8 cellular contexts compared by ENCODE assay signal in the genomic region with DNA sequence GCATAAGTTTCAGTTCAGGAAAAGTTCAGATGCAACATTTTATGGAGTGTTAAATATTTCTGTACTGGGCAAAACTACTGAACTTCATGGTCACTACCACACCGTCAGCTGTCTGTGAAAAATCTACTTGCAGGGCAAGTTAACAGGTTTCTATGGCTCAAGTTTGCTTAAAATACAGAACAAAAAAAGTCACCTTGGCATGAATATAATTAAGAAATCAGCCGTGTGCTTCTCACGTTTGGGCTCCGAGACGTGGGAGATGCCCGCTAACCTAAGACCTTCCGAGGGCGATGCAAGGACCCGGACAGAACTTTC. TPM values are rescaled to one million over a fixed set of nuclear protein-coding genes. Genes with fewer than 3 reads are reported as not detected.
DNase-seq lines count a peak whose midpoint lies in the region; ATAC-seq and TF ChIP-seq lines count a peak whose summit lies in the region.

No MANE protein-coding gene starts in this region.

- TF ChIP-seq POLR2A in spleen (IDR thresholded peaks at IDR 0.05): no peak

- H3K27ac Mint-ChIP-seq in activated naive CD4-positive, alpha-beta T cell treated with anti-CD3 and anti-CD28 coated beads for 36 hours: peak overlapping the region; percentile 92
- peak overlapping the region; percentile 88 to 96 for H3K27ac Mint-ChIP-seq in T-cell

- WGBS in right cardiac atrium: under 1% methylated on average over 9 of the region's 9 CpGs
- WGBS in spleen, 5 donors: 0 to 2% (median 1%) methylated on average over 9 of the region's 9 CpGs

- H3K9me3 ChIP-seq in right cardiac atrium (ENCODE audit: control insufficient read depth, low read length) (no peaks in the 10 kb centered on the region), spleen (no peaks in the 10 kb centered on the region)

- H3K4me3 ChIP-seq in right cardiac atrium (ENCODE audit: low read length) (peak overlapping the region; percentile 62), spleen (peak overlapping the region; percentile 51 to 95 (median 78))

- peaks cover 3% of the 10 kb centered on the region for H3K4me1 ChIP-seq in right cardiac atrium (ENCODE audit: control insufficient read depth, insufficient read depth, low read length)
- H3K4me1 ChIP-seq in spleen: peaks cover 29 to 85% (median 65%) of the 10 kb centered on the region in 6 donors

- H3K4me1 Mint-ChIP-seq in activated naive CD4-positive, alpha-beta T cell treated with anti-CD3 and anti-CD28 coated beads for 36 hours (ENCODE audit: low read depth): peaks cover 51% of the 10 kb centered on the region
- H3K4me1 Mint-ChIP-seq in T-cell: peaks cover 53 to 56% (median 55%) of the 10 kb centered on the region in 3 donors

- TF ChIP-seq CTCF in spleen (IDR thresholded peaks at IDR 0.05 in 8 of 11, conservative IDR thresholded peaks at IDR 0.05 in 3 of 11): no peak

- H3K27ac ChIP-seq in right cardiac atrium (ENCODE audit: low read length) (peak overlapping the region; percentile 97), spleen (peak overlapping the region; percentile 79 to 99 (median 96))

- no peak for DNase-seq in activated naive CD4-positive, alpha-beta T cell treated with anti-CD3 and anti-CD28 coated beads for 36 hours
- no peak for DNase-seq in activated naive CD4-positive, alpha-beta T cell treated with anti-CD3 and anti-CD28 coated beads, Interleukin-2, amount 50 U/mL, for 16 hours
- DNase-seq in T-cell (no peak), right cardiac atrium (no peak), spleen (no peak), LoVo (ENCODE audit: low spot score) (no peak), GDM1 (lab: John Stamatoyannopoulos, UW) (no peak)

- ATAC-seq in T-cell (replicated peaks in 1 of 4) (no peak), right cardiac atrium (no peak), GM21619 (IDR thresholded peaks at IDR 0.05; ENCODE audit: unreplicated experiment) (no peak)

- H3K27me3 Mint-ChIP-seq in activated naive CD4-positive, alpha-beta T cell treated with anti-CD3 and anti-CD28 coated beads for 36 hours (ENCODE audit: low read depth): no peaks in the 10 kb centered on the region
- H3K27me3 Mint-ChIP-seq in T-cell: no peaks in the 10 kb centered on the region

- POLR2A ChIA-PET in T-cell (lab: Charles Lee): interaction anchor here in 1 of 2 donors (0.8 kb wide), 1 partner anchor 12 kb away, joined by 3 read pairs; no protein-coding TSS in a partner anchor

- H3K9me3 Mint-ChIP-seq in activated naive CD4-positive, alpha-beta T cell treated with anti-CD3 and anti-CD28 coated beads for 36 hours: no peaks in the 10 kb centered on the region
- no peaks in the 10 kb centered on the region for H3K9me3 Mint-ChIP-seq in T-cell

- peaks cover 2% of the 10 kb centered on the region for H3K36me3 Mint-ChIP-seq in activated naive CD4-positive, alpha-beta T cell treated with anti-CD3 and anti-CD28 coated beads for 36 hours (ENCODE audit: low read depth)
- H3K36me3 Mint-ChIP-seq in T-cell: no peaks in the 10 kb centered on the region

- intact Hi-C loops in activated naive CD4-positive, alpha-beta T cell treated with anti-CD3 and anti-CD28 coated beads for 36 hours (cut with micrococcal nuclease): loop anchor here (1.0 to 10.0 kb wide), 8 partner anchors 8 to 1797 kb away; a partner anchor contains a TSS
- intact Hi-C loops in right cardiac atrium (cut with DNase I): no loop called here
- intact Hi-C loops in spleen (cut with DNase I; ENCODE audit: low total_unique reads): no loop called here

- CTCF ChIA-PET in activated naive CD4-positive, alpha-beta T cell treated with anti-CD3 and anti-CD28 coated beads for 36 hours (lab: Charles Lee): interaction anchor here (1.6 kb wide), 1 partner anchor 20 kb away, joined by 7 read pairs; no protein-coding TSS in a partner anchor
- CTCF ChIA-PET in T-cell (lab: Charles Lee): interaction anchor here (0.7 to 3.3 kb wide), 3 partner anchors 20 to 39 kb away, joined by 3 to 18 read pairs (median 6); no protein-coding TSS in a partner anchor

- H3K36me3 ChIP-seq in spleen: peaks cover 0 to 2% (median 0%) of the 10 kb centered on the region in 6 donors

- peak overlapping the region; percentile 83 for H3K4me3 Mint-ChIP-seq in activated naive CD4-positive, alpha-beta T cell treated with anti-CD3 and anti-CD28 coated beads for 36 hours
- peak overlapping the region; percentile 70 to 86 (median 85) for H3K4me3 Mint-ChIP-seq in T-cell

- no peaks in the 10 kb centered on the region for H3K27me3 ChIP-seq in right cardiac atrium (ENCODE audit: control insufficient read depth, insufficient read depth)
- H3K27me3 ChIP-seq in spleen (replicated peaks in 1 of 7): no peaks in the 10 kb centered on the region

RNA-seq across cellular contexts. Expression of a gene that starts 0.6 kb away (rescaled TPM):
- 10 to 100 TPM; 48.6 to 48.9 TPM for total RNA-seq in activated naive CD4-positive, alpha-beta T cell treated with anti-CD3 and anti-CD28 coated beads for 36 hours
- total RNA-seq in T-cell (10 to 100 TPM; 41.1 to 77.9 (median 50.3) TPM), right cardiac atrium (10 to 100 TPM; 38.1 to 49.0 (median 39.5) TPM), spleen (10 to 100 TPM; 33.3 to 53.7 (median 45.2) TPM)
- polyA plus RNA-seq in right cardiac atrium (16.9 TPM), spleen (10 to 100 TPM; 10.7 to 19.2 (median 12.6) TPM)
